8 cellular contexts compared by ENCODE assay signal in genomic region chr22:49827853-49828598, GRCh38. TPM values are rescaled to one million over a fixed set of nuclear protein-coding genes. Genes with fewer than 3 reads are reported as not detected.
DNase-seq lines count a peak whose midpoint lies in the region; ATAC-seq and TF ChIP-seq lines count a peak whose summit lies in the region.

Gene BRD1, minus strand, starts transcription at chr22:49827873. Its CDS starts 3,556 bp downstream, at chr22:49824317.

- peaks cover 4% of the 10 kb centered on the region for H3K9me3 Mint-ChIP-seq in T-helper 2 cell treated with Interferon-gamma antibody and Interleukin-4, amounts not matched to agents 5 μg/mL and 100 μg/mL, for 36 hours
- peaks cover 16 to 17% (median 17%) of the 10 kb centered on the region in 5 experiments for H3K9me3 Mint-ChIP-seq in brain

- peaks cover 38% of the 10 kb centered on the region for H3K4me1 Mint-ChIP-seq in T-helper 2 cell treated with Interferon-gamma antibody and Interleukin-4, amounts not matched to agents 5 μg/mL and 100 μg/mL, for 36 hours (ENCODE audit: low read depth)
- H3K4me1 Mint-ChIP-seq in brain, result peaks cover 32% of the 10 kb centered on the region

- H3K36me3 ChIP-seq in HUES64 (ENCODE audit: insufficient read depth, low read length) (peaks cover 21% of the 10 kb centered on the region), iPS DF 6.9 (ENCODE audit: control insufficient read depth, insufficient read depth, low read length) (peaks cover 10% of the 10 kb centered on the region)

- H3K9ac ChIP-seq in HUES64 (ENCODE audit: low read depth, low read length), result peak within 1 kb of the TSS; percentile 84

- DNase-seq in GM10266 (ENCODE audit: extremely low spot score) (peak; percentile 90), iPS DF 6.9 (ENCODE audit: low read depth, low spot score) (no peak), retinal pigment epithelial cell (ENCODE audit: low read depth) (no peak), T1000 (lab: John Stamatoyannopoulos, UW) (no peak)
- DNase-seq in T-helper 2 cell treated with Interferon-gamma antibody and Interleukin-4, amounts not matched to agents 5 μg/mL and 100 μg/mL, for 36 hours (ENCODE audit: low spot score), result peak; percentile 61

- no peaks in the 10 kb centered on the region for H3K27me3 Mint-ChIP-seq in T-helper 2 cell treated with Interferon-gamma antibody and Interleukin-4, amounts not matched to agents 5 μg/mL and 100 μg/mL, for 36 hours (ENCODE audit: low read depth)
- H3K27me3 Mint-ChIP-seq in brain, result peaks cover 25% of the 10 kb centered on the region

- H3K27me3 ChIP-seq in HUES64 (ENCODE audit: insufficient read depth, low read length) (no peaks in the 10 kb centered on the region), iPS DF 6.9 (ENCODE audit: control insufficient read depth, insufficient read depth, low read length) (no peaks in the 10 kb centered on the region)

- H3K27ac ChIP-seq in HUES64 (ENCODE audit: low read depth, low read length), result 0 out of 2 replicates have a peak within 1 kb of the TSS, but pooled peaks have one; percentile 18
- H3K27ac ChIP-seq in iPS DF 6.9 (ENCODE audit: low read length), result no peak within 1 kb of the TSS

- TF ChIP-seq CTCF in GM10266 (IDR thresholded peaks at IDR 0.05; ENCODE audit: control insufficient read depth, insufficient read depth, low read depth, missing control alignments), result no peak
- TF ChIP-seq CTCF in brain (conservative IDR thresholded peaks at IDR 0.05), result no peak
- no peak for TF ChIP-seq CTCF in retinal pigment epithelial cell (conservative IDR thresholded peaks at IDR 0.05; ENCODE audit: low read depth, low read length)

- H3K4me3 ChIP-seq in HUES64 (ENCODE audit: low read length) (peak within 1 kb of the TSS; percentile 86), iPS DF 6.9 (ENCODE audit: low read length) (peak within 1 kb of the TSS; percentile 55), retinal pigment epithelial cell (ENCODE audit: low read length) (peak within 1 kb of the TSS; percentile 72)

- H3K9me3 ChIP-seq in HUES64 (ENCODE audit: insufficient read depth, low read depth, low read length), result peaks cover 16% of the 10 kb centered on the region; the same call in 1 of the 2 replicates
- peaks cover 4% of the 10 kb centered on the region; the same call in 1 of the 2 replicates for H3K9me3 ChIP-seq in iPS DF 6.9 (ENCODE audit: control insufficient read depth, insufficient read depth, low read length)

- peaks cover 27% of the 10 kb centered on the region for H3K36me3 Mint-ChIP-seq in T-helper 2 cell treated with Interferon-gamma antibody and Interleukin-4, amounts not matched to agents 5 μg/mL and 100 μg/mL, for 36 hours (ENCODE audit: low read depth)
- peaks cover 34% of the 10 kb centered on the region for H3K36me3 Mint-ChIP-seq in brain

- H3K4me1 ChIP-seq in HUES64 (ENCODE audit: insufficient read depth, low read length), result peaks cover 3% of the 10 kb centered on the region; the same call in 1 of the 2 replicates
- peaks cover 4% of the 10 kb centered on the region; the same call in 1 of the 2 replicates for H3K4me1 ChIP-seq in iPS DF 6.9 (ENCODE audit: control insufficient read depth, insufficient read depth, low read length)

- peak within 1 kb of the TSS; percentile 93 for H3K4me3 Mint-ChIP-seq in T-helper 2 cell treated with Interferon-gamma antibody and Interleukin-4, amounts not matched to agents 5 μg/mL and 100 μg/mL, for 36 hours
- peak within 1 kb of the TSS; percentile 88 to 93 (median 91) for H3K4me3 Mint-ChIP-seq in brain

- ATAC-seq in GM18909 (IDR thresholded peaks at IDR 0.05; ENCODE audit: poor library complexity, unreplicated experiment), result no peak

- 15% methylated on average over 49 of the region's 54 CpGs for WGBS in HUES64
- no CpG with 5 or more reads among the region's 54 CpGs for WGBS in iPS DF 6.9 (ENCODE audit: insufficient coverage, insufficient read length)

- H3K27ac Mint-ChIP-seq in T-helper 2 cell treated with Interferon-gamma antibody and Interleukin-4, amounts not matched to agents 5 μg/mL and 100 μg/mL, for 36 hours, result peak within 1 kb of the TSS; percentile 93
- H3K27ac Mint-ChIP-seq in brain, result peak within 1 kb of the TSS; percentile 78 to 94 (median 81)

RNA-seq across cellular contexts. Expression of gene BRD1, which starts in this region (rescaled TPM):
- polyA plus RNA-seq in HUES64 (2013, experiment 1 of 2), result 23.3 TPM
- polyA plus RNA-seq in HUES64 (2013, experiment 2 of 2), result 22.9 TPM
- polyA plus RNA-seq in brain (ENCODE audit: insufficient read depth, low read depth, low replicate concordance), result 22.4 TPM

Comparison
In these comparisons a context has a peak if more than half of its experiments do, and no peak if none do; other contexts are left out.
1. DNase-seq: peak in GM10266 (single experiment) and T-helper 2 cell treated with Interferon-gamma antibody and Interleukin-4, amounts not matched to agents 5 μg/mL and 100 μg/mL, for 36 hours (single experiment); none in iPS DF 6.9 (single experiment), retinal pigment epithelial cell (single experiment) and T1000 (single experiment).
2. Peak in every context shown above with its lines, with median percentiles within 50 percentile points of each other: H3K4me3 ChIP-seq.